19 cellular contexts compared by ENCODE assay signal in genomic region chr17:57104461-57105175, GRCh38. TPM values are rescaled to one million over a fixed set of nuclear protein-coding genes. Genes with fewer than 3 reads are reported as not detected.
A peak's percentile ranks its signal among the peaks of the same experiment; 100 is the strongest.
DNase-seq lines count a peak whose midpoint lies in the region; ATAC-seq, FAIRE-seq and TF ChIP-seq lines count a peak whose summit lies in the region.
"Had no signal": no experiment of that assay in that cellular context is flagged by ENCODE, and none has a peak within 500 bp of the region (broad histone marks: within the 10 kb centered on the region; RNA-seq: fewer than 3 reads in every experiment).

No MANE protein-coding gene starts in this region.

- intact Hi-C loops in gastrocnemius medialis (cut with DNase I; ENCODE audit: low total_unique reads) (loop anchor here (5.0 to 10.0 kb wide), 5 partner anchors 270 to 978 kb away; partner anchors contain the start of genes C17orf67, DGKE, DYNLL2 and SRSF1), left ventricle myocardium superior (cut with micrococcal nuclease) (no loop called here)

- peaks cover 5 to 95% of the 10 kb centered on the region in 2 experiments; a peak in 3 of 4 replicates for H3K79me2 ChIP-seq in H1 (ENCODE audit: control insufficient read depth in 1 of 2, insufficient read depth in 2 of 2, low read length in 2 of 2)

- H2AK5ac ChIP-seq in H1 (ENCODE audit: low read depth, low read length), result no peak overlapping the region

- 0 out of 2 replicates have a peak overlapping the region, but pooled peaks have one; percentile 4 for H2BK5ac ChIP-seq in H1 (ENCODE audit: low read depth, low read length)

- no peak overlapping the region for H4K8ac ChIP-seq in H1 (ENCODE audit: extremely low read depth, insufficient read depth, low read length)

- TF ChIP-seq RAD21 in H1 (IDR thresholded peaks at IDR 0.05 in 1 of 2, conservative IDR thresholded peaks at IDR 0.05 in 1 of 2; ENCODE audit: low read depth in 2 of 2, low read length in 2 of 2), result no peak

- H4K20me1 ChIP-seq in H1 (replicated peaks in 1 of 2; ENCODE audit: control insufficient read depth in 1 of 2, insufficient read depth in 2 of 2, low read length in 2 of 2), result peaks cover 12 to 33% of the 10 kb centered on the region in 2 experiments

- TF ChIP-seq CTCF in H1 (IDR thresholded peaks at IDR 0.05; ENCODE audit: control extremely low read depth in 1 of 3, insufficient read depth in 1 of 3, low read depth in 1 of 3, low read length in 3 of 3) (no peak), gastrocnemius medialis (IDR thresholded peaks at IDR 0.05 in 4 of 5, conservative IDR thresholded peaks at IDR 0.05 in 1 of 5) (no peak)

- no peak overlapping the region for H3K4me3 Mint-ChIP-seq in stimulated activated memory B cell treated with anti-CD40 and anti-IgM and Interleukin-4, amounts not matched to agents 10 μg/mL and 1 μg/mL and 100 μg/mL, for 72 hours
- H3K4me3 Mint-ChIP-seq: activated CD8-positive, alpha-beta memory T cell treated with anti-CD3 and anti-CD28 coated beads, Interleukin-2, amount 10 ng/mL, durations not matched to agents 7 days and 5 days; CD4-positive, alpha-beta T cell; T-helper 2 cell treated with Interferon-gamma antibody and Interleukin-4, amounts not matched to agents 5 μg/mL and 100 μg/mL, for 36 hours had no signal

- CTCF ChIA-PET in H1 (lab: Charles Lee; ENCODE audit: partially characterized antibody), result interaction anchor here (0.6 to 9.6 kb wide), 8 partner anchors 6 to 1991 kb away, joined by 3 to 112 read pairs (median 6); partner anchors contain the start of gene AKAP1

- no peaks in the 10 kb centered on the region; the same call in 1 of the 2 replicates for H3K23me2 ChIP-seq in H1 (ENCODE audit: low read depth, low read length)

- H2AFZ ChIP-seq in H1 (ENCODE audit: low read length), result no peak overlapping the region

- peaks cover 23% of the 10 kb centered on the region for H3K4me1 Mint-ChIP-seq in stimulated activated memory B cell treated with anti-CD40 and anti-IgM and Interleukin-4, amounts not matched to agents 10 μg/mL and 1 μg/mL and 100 μg/mL, for 72 hours

- H3K4me1 ChIP-seq in H1 (replicated peaks in 1 of 4; ENCODE audit: control insufficient read depth in 3 of 4, insufficient read depth in 4 of 4, low read length in 3 of 4) (peaks cover 4 to 34% (median 21%) of the 10 kb centered on the region in 4 experiments), gastrocnemius medialis (peaks cover 62 to 76% of the 10 kb centered on the region in 2 donors)

- FAIRE-seq in H1 (lab: Jason Lieb, UNC), result no peak

- no peak overlapping the region for H3K23ac ChIP-seq in H1 (ENCODE audit: insufficient read length)

- H3K27ac Mint-ChIP-seq in stimulated activated memory B cell treated with anti-CD40 and anti-IgM and Interleukin-4, amounts not matched to agents 10 μg/mL and 1 μg/mL and 100 μg/mL, for 72 hours, result no peak overlapping the region
- H3K27ac Mint-ChIP-seq: activated CD8-positive, alpha-beta memory T cell treated with anti-CD3 and anti-CD28 coated beads, Interleukin-2, amount 10 ng/mL, durations not matched to agents 7 days and 5 days; CD4-positive, alpha-beta T cell; T-helper 2 cell treated with Interferon-gamma antibody and Interleukin-4, amounts not matched to agents 5 μg/mL and 100 μg/mL, for 36 hours had no signal

- H3K36me3 ChIP-seq in H1 (ENCODE audit: control insufficient read depth in 2 of 4, insufficient read depth in 4 of 4, low read length in 3 of 4), result peaks cover 0 to 7% (median 3%) of the 10 kb centered on the region in 4 experiments; a peak in 2 of 8 replicates
- no peaks in the 10 kb centered on the region for H3K36me3 ChIP-seq in gastrocnemius medialis

- H3K27me3 Mint-ChIP-seq in stimulated activated memory B cell treated with anti-CD40 and anti-IgM and Interleukin-4, amounts not matched to agents 10 μg/mL and 1 μg/mL and 100 μg/mL, for 72 hours, result no peaks in the 10 kb centered on the region
- H3K27me3 Mint-ChIP-seq: activated CD8-positive, alpha-beta memory T cell treated with anti-CD3 and anti-CD28 coated beads, Interleukin-2, amount 10 ng/mL, durations not matched to agents 7 days and 5 days; CD4-positive, alpha-beta T cell had no signal

- H3K9me3 Mint-ChIP-seq in stimulated activated memory B cell treated with anti-CD40 and anti-IgM and Interleukin-4, amounts not matched to agents 10 μg/mL and 1 μg/mL and 100 μg/mL, for 72 hours, result no peaks in the 10 kb centered on the region
- H3K9me3 Mint-ChIP-seq: CD4-positive, alpha-beta T cell; T-helper 2 cell treated with Interferon-gamma antibody and Interleukin-4, amounts not matched to agents 5 μg/mL and 100 μg/mL, for 36 hours had no signal

- H3K9me3 ChIP-seq in H1 (ENCODE audit: insufficient read depth in 2 of 2, low read depth in 1 of 2, low read length in 1 of 2) (no peaks in the 10 kb centered on the region), gastrocnemius medialis (no peaks in the 10 kb centered on the region)
- H3K9me3 ChIP-seq: tibial artery had no signal

- H2BK12ac ChIP-seq in H1 (ENCODE audit: low read depth, low read length), result no peak overlapping the region

- POLR2A ChIA-PET in H1 (lab: Charles Lee; ENCODE audit: partially characterized antibody), result no interaction called here

- no peak overlapping the region for H2BK120ac ChIP-seq in H1 (replicated peaks; ENCODE audit: low read depth, low read length)

- no peaks in the 10 kb centered on the region for H3K27me3 ChIP-seq in H1 (replicated peaks in 1 of 4; ENCODE audit: control insufficient read depth in 3 of 4, extremely low read depth in 1 of 4, insufficient read depth in 3 of 4, low read length in 3 of 4)
- H3K27me3 ChIP-seq in gastrocnemius medialis, result no peaks in the 10 kb centered on the region
- H3K27me3 ChIP-seq: tibial artery had no signal

- peaks cover 21% of the 10 kb centered on the region for H3K79me1 ChIP-seq in H1 (ENCODE audit: low read depth, low read length)

- DNase-seq in EL (peak; percentile 85), LHCN-M2 (ENCODE audit: low read depth) (peak; percentile 65), H1 (ENCODE audit: low read depth in 1 of 2, low spot score in 2 of 2) (no peak), gastrocnemius medialis (no peak), left ventricle myocardium superior (no peak), NCI-H2171 (lab: John Stamatoyannopoulos, UW) (no peak)
- DNase-seq: activated CD4-positive, alpha-beta T cell treated with anti-CD3 and anti-CD28 coated beads for 1 hour; activated CD8-positive, alpha-beta memory T cell treated with anti-CD3 and anti-CD28 coated beads, Interleukin-2, amount 10 ng/mL, durations not matched to agents 7 days and 5 days; activated effector memory CD4-positive, alpha-beta T cell treated with Interleukin-2 at 50 U/mL for 16 hours; CD4-positive, alpha-beta T cell; DND-41; hippocampal formation; NCI-H146; NCI-H446; SIG-M5; tibial artery had no signal

- TF ChIP-seq EP300 in H1 (IDR thresholded peaks at IDR 0.05; ENCODE audit: borderline replicate concordance in 1 of 2, low read depth in 2 of 2, low read length in 2 of 2), result no peak

- no peak overlapping the region for H4K5ac ChIP-seq in H1 (ENCODE audit: insufficient read length, low read depth, low read length)

- H3K4me3 ChIP-seq in H1 (ENCODE audit: extremely low read depth in 1 of 4, insufficient read depth in 2 of 4, low read depth in 3 of 4, low read length in 4 of 4), result no peak overlapping the region
- H3K4me3 ChIP-seq in gastrocnemius medialis, result no peak overlapping the region
- H3K4me3 ChIP-seq: coronary artery, tibial artery had no signal

- no peak overlapping the region for H3K18ac ChIP-seq in H1 (ENCODE audit: extremely low read depth, low read length)

- H3K14ac ChIP-seq in H1 (ENCODE audit: insufficient read length), result no peak overlapping the region

- H3K56ac ChIP-seq in H1 (replicated peaks; ENCODE audit: insufficient read length, low read depth, low read length), result no peak overlapping the region

- no peak overlapping the region for H4K91ac ChIP-seq in H1 (replicated peaks; ENCODE audit: insufficient read length, low read length)

- peaks cover 18% of the 10 kb centered on the region for H3K36me3 Mint-ChIP-seq in stimulated activated memory B cell treated with anti-CD40 and anti-IgM and Interleukin-4, amounts not matched to agents 10 μg/mL and 1 μg/mL and 100 μg/mL, for 72 hours
- H3K36me3 Mint-ChIP-seq: activated CD8-positive, alpha-beta memory T cell treated with anti-CD3 and anti-CD28 coated beads, Interleukin-2, amount 10 ng/mL, durations not matched to agents 7 days and 5 days had no signal

- no peak overlapping the region for H2BK15ac ChIP-seq in H1 (ENCODE audit: low read length)

- H3K27ac ChIP-seq in H1 (ENCODE audit: low read depth, low read length) (peak overlapping the region; percentile 37; the same call in 1 of the 2 replicates), gastrocnemius medialis (peak overlapping the region; percentile 93 to 99 (median 95))

- H3K4me2 ChIP-seq in H1 (ENCODE audit: insufficient read depth in 1 of 2, low read depth in 2 of 2, low read length in 2 of 2), result no peak overlapping the region

- WGBS in H1 (ENCODE audit: extremely low coverage in 1 of 2, insufficient coverage in 1 of 2, insufficient read length in 1 of 2, insufficient replicate concordance in 2 of 2, low coverage in 1 of 2, low lambda C conversion rate in 2 of 2, missing lambda C conversion rate in 1 of 2), 2 experiments, result 87% methylated on average over 7 of the region's 7 CpGs; no CpG with 5 or more reads in 1 of the 2 experiments

- H3K9ac ChIP-seq in H1 (replicated peaks in 1 of 4; ENCODE audit: extremely low read depth in 1 of 4, low read depth in 3 of 4, low read length in 3 of 4), result no peak overlapping the region

- no peak overlapping the region for H3K4ac ChIP-seq in H1 (replicated peaks; ENCODE audit: insufficient read length, low read depth, low read length)

- in situ Hi-C loops in gastrocnemius medialis (cut with MboI; ENCODE audit: low sequenced_read_pairs in 4 of 4), result loop anchor here in 1 of 4 donors (25.0 kb wide), 1 partner anchor 1008 kb away; no protein-coding TSS in a partner anchor

- TF ChIP-seq POLR2A in H1 (IDR thresholded peaks at IDR 0.05; ENCODE audit: control extremely low read depth in 1 of 2, low read depth in 2 of 2, low read length in 2 of 2), result no peak
- TF ChIP-seq POLR2A in gastrocnemius medialis (IDR thresholded peaks at IDR 0.05), result no peak

- no peak for ATAC-seq in gastrocnemius medialis
- ATAC-seq in stimulated activated memory B cell treated with anti-CD40 and anti-IgM and Interleukin-4, amounts not matched to agents 10 μg/mL and 1 μg/mL and 100 μg/mL, for 72 hours, result no peak
- no peak for ATAC-seq in left ventricle myocardium superior
- ATAC-seq: activated CD8-positive, alpha-beta memory T cell treated with anti-CD3 and anti-CD28 coated beads, Interleukin-2, amount 10 ng/mL, durations not matched to agents 7 days and 5 days had no signal

- no peak overlapping the region for H2BK20ac ChIP-seq in H1 (ENCODE audit: low read length)

RNA-seq across cellular contexts. Expression of gene AKAP1, which starts 19.6 kb away (rescaled TPM):
- total RNA-seq in LHCN-M2 (2014; rRNA removed) (16.6 and 18.7 TPM in 2 replicates), gastrocnemius medialis (100 to 1,000 TPM in 2 of 4 donors, 10 to 100 TPM in 2; 57.5 to 174 (median 117) TPM), left ventricle myocardium superior (282 TPM)
- 5.9 TPM for polyA plus RNA-seq in LHCN-M2 (2012)
- 110 and 120 TPM in 2 replicates for total RNA-seq in H1 (2021; fragmentation: NEBNext Ultra II Directional; extraction: Animal tissue kit (Norgen Biotek cat#: 25700))
- polyA plus RNA-seq in H1 (2011; rRNA removed), result 156 and 195 TPM in 2 replicates
- 142 TPM for polyA plus RNA-seq in H1 (2011; cell fraction: cytosol; rRNA removed)
- 377 TPM for polyA plus RNA-seq in H1 (2011; cell fraction: nucleus; rRNA removed)
- polyA plus RNA-seq in H1 (2012, experiment 1 of 2), result 83.6 to 102 TPM (median 91.8 TPM) in 4 replicates
- polyA plus RNA-seq in H1 (2012, experiment 2 of 2), result 36.0 TPM
- polyA plus RNA-seq in H1 (2013, experiment 1 of 2), result 166 TPM
- 181 TPM for polyA plus RNA-seq in H1 (2013, experiment 2 of 2)
- 331 and 335 TPM in 2 replicates for polyA minus RNA-seq in H1 (2011; rRNA and poly(A)+ RNA removed)
- 139 TPM for polyA minus RNA-seq in H1 (2011; cell fraction: cytosol; rRNA and poly(A)+ RNA removed)
- polyA minus RNA-seq in H1 (2011; cell fraction: nucleus; rRNA and poly(A)+ RNA removed), result 80.5 TPM

Comparison
In these comparisons a context has a peak if more than half of its experiments do, and no peak if none do; other contexts are left out.
1. DNase-seq: peak in EL (single experiment) and LHCN-M2 (single experiment); none in H1 (0 of 2), gastrocnemius medialis (0 of 2), left ventricle myocardium superior (single experiment) and NCI-H2171 (single experiment).